In genomic region chr6:49608275-49608674, GRCh38 we compare ENCODE assay signal across 11 cellular contexts. TPM values are rescaled to one million over a fixed set of nuclear protein-coding genes. Genes with fewer than 3 reads are reported as not detected.
"Had no signal": no experiment of that assay in that cellular context is flagged by ENCODE, and none has a peak within 500 bp of the region (broad histone marks: within the 10 kb centered on the region; RNA-seq: fewer than 3 reads in every experiment).

No MANE protein-coding gene starts in this region.

RNA-seq across cellular contexts. Expression of gene RHAG, which starts 28.4 kb away (rescaled TPM):
- total RNA-seq: activated CD4-positive, alpha-beta memory T cell treated with anti-CD3 and anti-CD28 coated beads, Interleukin-2, amount 10 ng/mL, durations not matched to agents 7 days and 5 days; activated CD4-positive, alpha-beta T cell treated with anti-CD3 and anti-CD28 coated beads for 36 hours; activated CD4-positive, alpha-beta T cell treated with anti-CD3 and anti-CD28 coated beads, Interleukin-2, amount 10 ng/mL, durations not matched to agents 7 days and 5 days; activated CD8-positive, alpha-beta memory T cell treated with anti-CD3 and anti-CD28 coated beads, Interleukin-2, amount 10 ng/mL, durations not matched to agents 7 days and 5 days; activated CD8-positive, alpha-beta T cell treated with anti-CD3 and anti-CD28 coated beads, Interleukin-2, amount 10 ng/mL, durations not matched to agents 7 days and 5 days; activated naive CD8-positive, alpha-beta T cell treated with anti-CD3 and anti-CD28 coated beads, Interleukin-2, amount 10 ng/mL, durations not matched to agents 7 days and 5 days; activated T-helper 2 cell treated with anti-CD3 and anti-CD28 coated beads, Interferon-gamma antibody, Interleukin-2, Interleukin-4, amounts not matched to agents 10 μg/mL and 5 μg/mL and 100 μg/mL, durations not matched to agents 14 hours and 24 hours and 36 hours; ascending aorta; bronchial epithelial cell; cardiac muscle cell; chondrocyte had no signal
- polyA plus RNA-seq: cardiac muscle cell had no signal

RNA-seq across cellular contexts. Expression of gene C6orf141, which starts 57.8 kb away (rescaled TPM):
- total RNA-seq: activated CD8-positive, alpha-beta memory T cell treated with anti-CD3 and anti-CD28 coated beads, Interleukin-2, amount 10 ng/mL, durations not matched to agents 7 days and 5 days; activated T-helper 2 cell treated with anti-CD3 and anti-CD28 coated beads, Interferon-gamma antibody, Interleukin-2, Interleukin-4, amounts not matched to agents 10 μg/mL and 5 μg/mL and 100 μg/mL, durations not matched to agents 14 hours and 24 hours and 36 hours; ascending aorta; chondrocyte had no signal
